8 cellular contexts compared by ENCODE assay signal in the genomic region with DNA sequence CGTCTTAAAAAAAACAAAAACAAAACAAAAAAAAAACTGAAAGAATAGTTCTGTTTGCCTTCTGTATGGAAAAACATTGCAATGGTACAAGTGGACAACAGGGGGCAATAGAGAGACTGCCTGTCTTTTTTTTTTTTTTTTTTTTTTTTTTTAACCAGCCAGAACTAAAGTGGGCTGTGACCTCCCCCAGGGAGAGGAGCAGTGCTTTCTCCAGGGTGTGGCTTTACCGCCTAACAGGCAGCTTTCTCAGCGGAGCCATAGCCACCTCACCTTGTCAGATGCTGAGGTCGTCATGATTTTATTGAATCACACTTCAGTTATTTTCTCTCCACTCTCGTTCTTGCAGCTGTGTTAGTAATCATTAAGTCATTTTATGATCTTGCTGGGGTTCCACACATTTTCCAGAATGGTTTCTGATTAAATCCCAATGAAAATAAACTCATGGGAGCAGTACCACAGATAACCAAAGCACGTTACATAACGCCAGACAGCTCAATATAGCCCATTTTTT.
A peak's percentile ranks its signal among the peaks of the same experiment; 100 is the strongest.
DNase-seq lines count a peak whose midpoint lies in the region; ATAC-seq and TF ChIP-seq lines count a peak whose summit lies in the region.

No MANE protein-coding gene starts in this region.

- H3K4me3 Mint-ChIP-seq in activated naive CD8-positive, alpha-beta T cell treated with anti-CD3 and anti-CD28 coated beads, Interleukin-2, amount 50 U/mL, for 24 hours = peak overlapping the region; percentile 27

- peak overlapping the region; percentile 81 for H2AFZ ChIP-seq in ACC112 (ENCODE audit: low read length, unreplicated experiment)

- H3K27ac Mint-ChIP-seq in activated naive CD8-positive, alpha-beta T cell treated with anti-CD3 and anti-CD28 coated beads, Interleukin-2, amount 50 U/mL, for 24 hours = peak overlapping the region; percentile 26

- H3K36me3 Mint-ChIP-seq in activated naive CD8-positive, alpha-beta T cell treated with anti-CD3 and anti-CD28 coated beads, Interleukin-2, amount 50 U/mL, for 24 hours (ENCODE audit: low read depth) = peaks cover 6% of the 10 kb centered on the region

- peaks cover 51% of the 10 kb centered on the region for H3K4me1 Mint-ChIP-seq in activated naive CD8-positive, alpha-beta T cell treated with anti-CD3 and anti-CD28 coated beads, Interleukin-2, amount 50 U/mL, for 24 hours

- no peaks in the 10 kb centered on the region for H3K79me2 ChIP-seq in ACC112 (ENCODE audit: control insufficient read depth, insufficient read depth, low read length, unreplicated experiment)

- no peak overlapping the region for H3K4me3 ChIP-seq in ACC112 (ENCODE audit: low read depth, low read length)
- H3K4me3 ChIP-seq in uterus = no peak overlapping the region

- H3K36me3 ChIP-seq in ACC112 (ENCODE audit: insufficient read depth, low read length) (no peaks in the 10 kb centered on the region), uterus (no peaks in the 10 kb centered on the region)

- H3K9me3 ChIP-seq in uterus = no peaks in the 10 kb centered on the region

- no peak for ATAC-seq in activated naive CD8-positive, alpha-beta T cell treated with anti-CD3 and anti-CD28 coated beads, Interleukin-2, amount 50 U/mL, for 24 hours
- peak; percentile 34 for ATAC-seq in left colon
- no peak for ATAC-seq in HG02678 (IDR thresholded peaks at IDR 0.05; ENCODE audit: unreplicated experiment)

- no peak for TF ChIP-seq POLR2A in uterus (IDR thresholded peaks at IDR 0.05)

- H3K27ac ChIP-seq in ACC112 (ENCODE audit: low read depth, low read length) (peak overlapping the region; percentile 61), uterus (peak overlapping the region in 1 of 2 donors; percentile 88)

- DNase-seq in ELR (ENCODE audit: low read depth) (peak; percentile 90), NCI-H2171 (lab: John Stamatoyannopoulos, UW) (peak; percentile 56), left colon (no peak), uterus (no peak)
- DNase-seq in activated naive CD8-positive, alpha-beta T cell treated with anti-CD3 and anti-CD28 coated beads, Interleukin-2, amount 50 U/mL, for 24 hours = peak; percentile 30
- no peak for DNase-seq in activated CD4-positive, CD25-positive, alpha-beta regulatory T cell treated with anti-CD3 and anti-CD28 coated beads, Interleukin-2, amount 50 U/mL, for 72 hours

- H3K27me3 ChIP-seq in ACC112 (ENCODE audit: insufficient read depth, low read length) (no peaks in the 10 kb centered on the region), uterus (no peaks in the 10 kb centered on the region)

- peak; percentile 28 to 69 (median 45) for TF ChIP-seq CTCF in uterus (IDR thresholded peaks at IDR 0.05)

- intact Hi-C loops in left colon (cut with DNase I, micrococcal nuclease) (no loop called here), uterus (cut with DNase I; ENCODE audit: low total_unique reads) (loop anchor here (10.0 kb wide), 1 partner anchor 82 kb away; the partner anchor contains the start of gene GMPR)

- no peaks in the 10 kb centered on the region for H3K9me3 Mint-ChIP-seq in activated naive CD8-positive, alpha-beta T cell treated with anti-CD3 and anti-CD28 coated beads, Interleukin-2, amount 50 U/mL, for 24 hours

- no peaks in the 10 kb centered on the region for H3K27me3 Mint-ChIP-seq in activated naive CD8-positive, alpha-beta T cell treated with anti-CD3 and anti-CD28 coated beads, Interleukin-2, amount 50 U/mL, for 24 hours

- H3K4me1 ChIP-seq in ACC112 (ENCODE audit: control insufficient read depth, insufficient read depth, low read length, unreplicated experiment) = peaks cover 46% of the 10 kb centered on the region
- H3K4me1 ChIP-seq in uterus = peaks cover 7 to 10% of the 10 kb centered on the region in 2 donors

Comparison
In these comparisons a context has a peak if more than half of its experiments do, and no peak if none do; other contexts are left out.
1. DNase-seq: peak in ELR (single experiment), NCI-H2171 (single experiment) and activated naive CD8-positive, alpha-beta T cell treated with anti-CD3 and anti-CD28 coated beads, Interleukin-2, amount 50 U/mL, for 24 hours (single experiment); none in left colon (0 of 2), uterus (0 of 2) and activated CD4-positive, CD25-positive, alpha-beta regulatory T cell treated with anti-CD3 and anti-CD28 coated beads, Interleukin-2, amount 50 U/mL, for 72 hours (single experiment).